In the genomic region with DNA sequence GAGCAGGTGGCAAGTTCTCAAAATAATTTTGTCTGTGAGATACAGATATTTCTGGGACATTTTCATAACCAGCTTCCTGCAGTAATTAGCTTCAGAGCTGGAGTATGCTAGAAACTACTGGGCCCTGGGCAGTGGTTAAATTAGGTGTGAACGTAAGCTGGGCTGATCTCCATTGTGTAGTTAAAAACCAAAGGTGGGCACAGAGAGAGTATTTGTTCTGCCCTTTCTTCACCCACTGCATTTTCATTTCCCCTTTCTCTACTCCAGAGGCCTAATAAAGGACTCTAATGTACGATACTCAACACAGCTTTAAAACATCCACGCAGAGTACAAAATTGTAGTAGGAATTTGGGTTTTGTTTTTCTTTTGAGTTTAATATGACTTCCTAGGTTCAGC, we compare ENCODE assay signal across 8 cellular contexts.
DNase-seq lines count a peak whose midpoint lies in the region; ATAC-seq, FAIRE-seq and TF ChIP-seq lines count a peak whose summit lies in the region.

No MANE protein-coding gene starts in this region.

- CTCF ChIA-PET in CD4-positive, alpha-beta T cell (lab: Charles Lee), result no interaction called here

- no peak overlapping the region for H3K4me3 ChIP-seq in Peyer's patch
- no peak overlapping the region for H3K4me3 ChIP-seq in muscle layer of colon (ENCODE audit: low read depth in 1 of 2, low read length in 2 of 2)

- FAIRE-seq in RCC 7860 (lab: Jason Lieb, UNC), result no peak

- intact Hi-C loops in CD4-positive, alpha-beta T cell (cut with DNase I, micrococcal nuclease), result no loop called here

- DNase-seq in Peyer's patch (peak in 1 of 3 donors; percentile 34), RCC 7860 (ENCODE audit: low spot score) (no peak), AML-193 (lab: John Stamatoyannopoulos, UW) (no peak)
- no peak for DNase-seq in CD4-positive, alpha-beta T cell
- no peak for DNase-seq in activated T-cell treated with anti-CD3 and anti-CD28 coated beads, Interleukin-2, amount 50 U/mL, for 24 hours

- H3K27me3 Mint-ChIP-seq in CD4-positive, alpha-beta T cell, result no peaks in the 10 kb centered on the region
- H3K27me3 Mint-ChIP-seq in activated T-cell treated with anti-CD3 and anti-CD28 coated beads, Interleukin-2, amount 50 U/mL, for 24 hours, result peaks cover 3% of the 10 kb centered on the region

- peak overlapping the region; percentile 42 for H3K9ac ChIP-seq in muscle layer of colon (ENCODE audit: low read length)

- no peak overlapping the region for H3K27ac Mint-ChIP-seq in CD4-positive, alpha-beta T cell
- H3K27ac Mint-ChIP-seq in activated T-cell treated with anti-CD3 and anti-CD28 coated beads, Interleukin-2, amount 50 U/mL, for 24 hours, result no peak overlapping the region

- no peaks in the 10 kb centered on the region for H3K9me3 Mint-ChIP-seq in CD4-positive, alpha-beta T cell
- no peaks in the 10 kb centered on the region for H3K9me3 Mint-ChIP-seq in activated T-cell treated with anti-CD3 and anti-CD28 coated beads, Interleukin-2, amount 50 U/mL, for 24 hours

- TF ChIP-seq CTCF in Peyer's patch (IDR thresholded peaks at IDR 0.05), result no peak
- TF ChIP-seq CTCF in CD4-positive, alpha-beta T cell (IDR thresholded peaks at IDR 0.05), result no peak

- POLR2A ChIA-PET in CD4-positive, alpha-beta T cell (lab: Charles Lee), result no interaction called here

- no peaks in the 10 kb centered on the region for H3K36me3 Mint-ChIP-seq in CD4-positive, alpha-beta T cell (ENCODE audit: low read depth)
- H3K36me3 Mint-ChIP-seq in activated T-cell treated with anti-CD3 and anti-CD28 coated beads, Interleukin-2, amount 50 U/mL, for 24 hours (ENCODE audit: low read depth), result no peaks in the 10 kb centered on the region

- no peaks in the 10 kb centered on the region for H3K4me1 Mint-ChIP-seq in CD4-positive, alpha-beta T cell (ENCODE audit: low read depth)
- H3K4me1 Mint-ChIP-seq in activated T-cell treated with anti-CD3 and anti-CD28 coated beads, Interleukin-2, amount 50 U/mL, for 24 hours (ENCODE audit: low read depth), result no peaks in the 10 kb centered on the region

- H3K4me3 Mint-ChIP-seq in CD4-positive, alpha-beta T cell, result no peak overlapping the region
- no peak overlapping the region for H3K4me3 Mint-ChIP-seq in activated T-cell treated with anti-CD3 and anti-CD28 coated beads, Interleukin-2, amount 50 U/mL, for 24 hours

- H3K4me1 ChIP-seq in Peyer's patch (peaks cover 0 to 23% (median 0%) of the 10 kb centered on the region in 4 donors), muscle layer of colon (ENCODE audit: insufficient read depth, low read length) (peaks cover 37% of the 10 kb centered on the region)

- H3K36me3 ChIP-seq in Peyer's patch (no peaks in the 10 kb centered on the region), muscle layer of colon (ENCODE audit: insufficient read depth, low read length) (no peaks in the 10 kb centered on the region)

- H3K27ac ChIP-seq in Peyer's patch (peak overlapping the region; percentile 3 to 80 (median 46)), muscle layer of colon (ENCODE audit: low read depth, low read length) (peak overlapping the region; percentile 28)
- H3K27ac ChIP-seq in CD4-positive, alpha-beta T cell (ENCODE audit: low read depth, low read length), result no peak overlapping the region

- no peak for TF ChIP-seq POLR2A in Peyer's patch (IDR thresholded peaks at IDR 0.05)

- H3K9me3 ChIP-seq in Peyer's patch, result no peaks in the 10 kb centered on the region
- H3K9me3 ChIP-seq in muscle layer of colon (ENCODE audit: low read length), result no peaks in the 10 kb centered on the region
- no peaks in the 10 kb centered on the region for H3K9me3 ChIP-seq in CD4-positive, alpha-beta T cell (ENCODE audit: control insufficient read depth, low read length)

- ATAC-seq in GM18511 (IDR thresholded peaks at IDR 0.05; ENCODE audit: unreplicated experiment) (peak; percentile 97), HG02623 (IDR thresholded peaks at IDR 0.05; ENCODE audit: unreplicated experiment) (peak; percentile 92)
- no peak for ATAC-seq in CD4-positive, alpha-beta T cell (ENCODE audit: poor library complexity)

- H3K27me3 ChIP-seq in Peyer's patch, result no peaks in the 10 kb centered on the region
- H3K27me3 ChIP-seq in muscle layer of colon (ENCODE audit: control insufficient read depth in 1 of 2, insufficient read depth in 2 of 2, low read length in 2 of 2), result no peaks in the 10 kb centered on the region
- no peaks in the 10 kb centered on the region for H3K27me3 ChIP-seq in CD4-positive, alpha-beta T cell (ENCODE audit: control insufficient read depth, insufficient read depth, low read length)
